In the genomic region with DNA sequence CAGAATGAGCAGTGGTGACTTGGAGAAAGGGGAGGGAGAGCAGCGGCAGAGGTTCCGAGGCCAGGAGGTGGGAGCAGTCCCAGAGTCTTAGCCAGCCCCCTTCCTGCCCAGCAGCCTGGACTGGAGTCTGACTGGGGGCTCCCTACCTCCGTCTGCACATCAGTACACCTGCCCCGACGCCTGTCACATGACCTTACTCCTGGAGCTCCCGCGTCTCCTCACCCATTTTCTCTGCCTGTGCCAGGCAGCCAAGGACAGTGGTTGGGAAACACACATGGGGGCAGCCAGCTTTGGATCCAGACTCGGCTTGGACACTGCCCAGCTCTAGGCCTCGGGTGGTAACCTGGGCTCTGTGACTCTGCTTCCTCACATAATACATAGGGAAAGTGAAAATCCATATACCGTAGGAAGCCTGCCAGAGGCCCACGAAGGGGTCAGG, we compare ENCODE assay signal across 19 cellular contexts. TPM values are rescaled to one million over a fixed set of nuclear protein-coding genes. Genes with fewer than 3 reads are reported as not detected.
"Had no signal": no experiment of that assay in that cellular context is flagged by ENCODE, and none has a peak within 500 bp of the region (broad histone marks: within the 10 kb centered on the region; RNA-seq: fewer than 3 reads in every experiment).

No MANE protein-coding gene starts in this region.

- H3K27me3 ChIP-seq: foreskin keratinocyte had no signal

- H3K27me3 Mint-ChIP-seq: activated naive CD8-positive, alpha-beta T cell treated with anti-CD3 and anti-CD28 coated beads, Interleukin-2, amount 50 U/mL, for 24 hours; effector memory CD8-positive, alpha-beta T cell; stimulated activated naive CD8-positive, alpha-beta T cell treated with anti-CD3 and anti-CD28 coated beads, Interleukin-15, amount 100 ng/mL, for 72 hours had no signal

- H3K4me3 ChIP-seq: breast epithelium, SK-N-MC, thoracic aorta had no signal

- H3K36me3 Mint-ChIP-seq: naive B cell had no signal

- H3K27ac Mint-ChIP-seq: activated naive CD8-positive, alpha-beta T cell treated with anti-CD3 and anti-CD28 coated beads, Interleukin-2, amount 50 U/mL, for 24 hours; effector memory CD8-positive, alpha-beta T cell; naive B cell; progenitor cell of endocrine pancreas had no signal

- DNase-seq: activated naive CD4-positive, alpha-beta T cell; activated naive CD8-positive, alpha-beta T cell treated with anti-CD3 and anti-CD28 coated beads, Interleukin-2, amount 50 U/mL, for 24 hours; dermis blood vessel endothelial cell; effector memory CD8-positive, alpha-beta T cell; foreskin keratinocyte; naive B cell; stimulated activated naive CD8-positive, alpha-beta T cell treated with anti-CD3 and anti-CD28 coated beads, Interleukin-15, amount 100 ng/mL, for 72 hours had no signal

- H3K4me3 Mint-ChIP-seq: activated naive CD8-positive, alpha-beta T cell treated with anti-CD3 and anti-CD28 coated beads, Interleukin-2, amount 50 U/mL, for 24 hours; effector memory CD8-positive, alpha-beta T cell; naive B cell; stimulated activated naive CD8-positive, alpha-beta T cell treated with anti-CD3 and anti-CD28 coated beads, Interleukin-15, amount 100 ng/mL, for 72 hours had no signal

- H3K9me3 Mint-ChIP-seq: activated naive CD8-positive, alpha-beta T cell treated with anti-CD3 and anti-CD28 coated beads, Interleukin-2, amount 50 U/mL, for 24 hours; effector memory CD8-positive, alpha-beta T cell; naive B cell; stimulated activated naive CD8-positive, alpha-beta T cell treated with anti-CD3 and anti-CD28 coated beads, Interleukin-15, amount 100 ng/mL, for 72 hours had no signal

- H3K4me1 ChIP-seq: breast epithelium, foreskin keratinocyte had no signal

- H3K27ac ChIP-seq: breast epithelium, foreskin keratinocyte, SK-N-MC, thoracic aorta had no signal

- H3K36me3 ChIP-seq: breast epithelium, thoracic aorta had no signal

- ATAC-seq: activated CD4-positive, CD25-positive, alpha-beta regulatory T cell treated with anti-CD3 and anti-CD28 coated beads, Interleukin-2, amount 50 U/mL, for 24 hours; activated naive CD8-positive, alpha-beta T cell treated with anti-CD3 and anti-CD28 coated beads, Interleukin-2, amount 50 U/mL, for 24 hours; effector memory CD8-positive, alpha-beta T cell; foreskin keratinocyte; left colon; stimulated activated naive CD8-positive, alpha-beta T cell treated with anti-CD3 and anti-CD28 coated beads, Interleukin-15, amount 100 ng/mL, for 72 hours had no signal

- H3K9me3 ChIP-seq: breast epithelium, thoracic aorta had no signal

RNA-seq across cellular contexts. Expression of a gene that starts 16.9 kb away (rescaled TPM):
- total RNA-seq: aorta, breast epithelium, cerebellum, dermis blood vessel endothelial cell, foreskin keratinocyte, left colon, lung microvascular endothelial cell, mononuclear cell, progenitor cell of endocrine pancreas, right cardiac atrium, thoracic aorta, urinary bladder had no signal
- polyA plus RNA-seq: aorta, foreskin keratinocyte, right cardiac atrium, urinary bladder had no signal

RNA-seq across cellular contexts. Expression of a gene that starts 30.9 kb away (rescaled TPM):
- total RNA-seq: dermis blood vessel endothelial cell, lung microvascular endothelial cell, mononuclear cell had no signal
